8 cellular contexts compared by ENCODE assay signal in the genomic region with DNA sequence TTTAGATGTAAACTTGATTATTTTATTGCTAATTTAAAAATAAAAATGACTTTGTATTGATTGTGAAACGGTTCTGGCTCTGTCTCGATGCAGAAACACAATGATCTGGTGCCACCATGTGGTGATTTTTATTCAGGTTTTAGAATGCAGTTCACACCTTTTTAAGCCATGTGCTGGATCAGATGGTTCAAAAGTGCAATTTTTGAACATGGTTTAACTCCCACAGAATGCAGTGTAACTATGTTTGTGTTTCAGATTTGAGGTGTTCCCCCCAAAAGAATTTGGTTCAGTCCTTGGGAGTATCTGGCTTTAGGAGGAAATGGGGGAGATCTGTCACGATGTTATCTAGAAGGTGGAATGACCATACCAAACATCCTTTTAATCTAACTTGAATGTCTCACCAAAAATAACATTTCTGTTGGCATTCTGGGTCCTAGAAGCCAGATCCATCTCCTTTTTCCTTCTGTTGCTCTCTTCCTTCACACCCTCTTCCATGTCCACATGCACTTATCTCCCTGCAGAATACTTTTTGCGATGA. TPM values are rescaled to one million over a fixed set of nuclear protein-coding genes. Genes with fewer than 3 reads are reported as not detected.
DNase-seq lines count a peak whose midpoint lies in the region; ATAC-seq, FAIRE-seq and TF ChIP-seq lines count a peak whose summit lies in the region.

No MANE protein-coding gene starts in this region.

- POLR2A ChIA-PET in A673 (lab: Charles Lee; ENCODE audit: low non-redundant PET): no interaction called here

- TF ChIP-seq CTCF in A673 (conservative IDR thresholded peaks at IDR 0.05; ENCODE audit: low read depth, low read length): peak; percentile 82
- TF ChIP-seq CTCF in choroid plexus epithelial cell (conservative IDR thresholded peaks at IDR 0.05; ENCODE audit: low read depth, low read length): peak; percentile 66
- TF ChIP-seq CTCF in upper lobe of left lung (IDR thresholded peaks at IDR 0.05): peak in 5 of 6 experiments; percentile 40 to 76 (median 64)

- H3K27me3 ChIP-seq in A673 (replicated peaks; ENCODE audit: insufficient read depth, low read depth, low read length, poor library complexity) (no peaks in the 10 kb centered on the region), upper lobe of left lung (no peaks in the 10 kb centered on the region)

- H3K36me3 ChIP-seq in A673 (ENCODE audit: insufficient read depth, low read length, poor library complexity, severe bottlenecking) (peaks cover 18% of the 10 kb centered on the region), upper lobe of left lung (peaks cover 21 to 84% (median 43%) of the 10 kb centered on the region in 4 donors)

- no peak overlapping the region for H3K4me3 ChIP-seq in A673 (ENCODE audit: low read depth, low read length, poor library complexity, severe bottlenecking)
- no peak overlapping the region for H3K4me3 ChIP-seq in choroid plexus epithelial cell (ENCODE audit: low read depth, low read length)
- no peak overlapping the region for H3K4me3 ChIP-seq in upper lobe of left lung

- TF ChIP-seq EP300 in Ishikawa (IDR thresholded peaks at IDR 0.05; ENCODE audit: borderline replicate concordance): no peak
- TF ChIP-seq EP300 in upper lobe of left lung (IDR thresholded peaks at IDR 0.05): no peak

- FAIRE-seq in G401.6 (lab: Jason Lieb, UNC): peak; percentile 92

- CTCF ChIA-PET in A673 (lab: Charles Lee): no interaction called here

- intact Hi-C loops in A673 (cut with micrococcal nuclease; ENCODE audit: unreplicated experiment): loop anchor here (1.0 to 2.0 kb wide), 2 partner anchors 48 to 266 kb away; no protein-coding TSS in a partner anchor

- H3K9me3 ChIP-seq in A673 (ENCODE audit: low read depth, low read length, poor library complexity, severe bottlenecking): no peaks in the 10 kb centered on the region
- H3K9me3 ChIP-seq in upper lobe of left lung: no peaks in the 10 kb centered on the region

- H3K4me1 ChIP-seq in A673 (ENCODE audit: insufficient read depth, low read length, poor library complexity, severe bottlenecking) (no peaks in the 10 kb centered on the region), upper lobe of left lung (peaks cover 0 to 6% (median 0%) of the 10 kb centered on the region in 4 donors)

- DNase-seq in A673 (ENCODE audit: low spot score): peak; percentile 70
- DNase-seq in choroid plexus epithelial cell (ENCODE audit: low read depth): peak; percentile 75
- peak; percentile 69 to 82 for DNase-seq in lung microvascular endothelial cell (ENCODE audit: low read depth in 2 of 2)
- no peak for DNase-seq in upper lobe of left lung
- DNase-seq in HK-2 (ENCODE audit: unreplicated experiment): no peak

- peak; percentile 80 for TF ChIP-seq RAD21 in Ishikawa (IDR thresholded peaks at IDR 0.05; ENCODE audit: low read depth)

- TF ChIP-seq POLR2A in upper lobe of left lung (IDR thresholded peaks at IDR 0.05): no peak

- peak; percentile 88 for ATAC-seq in SK-N-SH treated with all-trans-retinoic acid at 6 μM for 48 hours
- peak; percentile 64 to 85 for ATAC-seq in upper lobe of left lung (ENCODE audit: low FRiP score in 2 of 2)

- WGBS in upper lobe of left lung, 2 donors: 39 to 51% methylated on average over 4 of the region's 4 CpGs

- H3K27ac ChIP-seq in A673 (ENCODE audit: low read depth, low read length, poor library complexity, severe bottlenecking) (no peak overlapping the region), upper lobe of left lung (peak overlapping the region in 1 of 4 donors; percentile 55)

- BruUV-seq in A673 (replicated peaks; lab: Mats Ljungman, UMichigan): no TSS peak

TF ChIP-seq in Ishikawa, 13 proteins besides CTCF, POLR2A, EP300 and RAD21 (continues in another document):
- TF ChIP-seq CEBPB (IDR thresholded peaks at IDR 0.05): peak; percentile 46; the same call in 1 of the 2 replicates
- TF ChIP-seq, protein P1, sequence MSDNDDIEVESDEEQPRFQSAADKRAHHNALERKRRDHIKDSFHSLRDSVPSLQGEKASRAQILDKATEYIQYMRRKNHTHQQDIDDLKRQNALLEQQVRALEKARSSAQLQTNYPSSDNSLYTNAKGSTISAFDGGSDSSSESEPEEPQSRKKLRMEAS (IDR thresholded peaks at IDR 0.05): peak; percentile 88
- TF ChIP-seq TEAD4 (IDR thresholded peaks at IDR 0.05): no peak
- TF ChIP-seq, protein P2, sequence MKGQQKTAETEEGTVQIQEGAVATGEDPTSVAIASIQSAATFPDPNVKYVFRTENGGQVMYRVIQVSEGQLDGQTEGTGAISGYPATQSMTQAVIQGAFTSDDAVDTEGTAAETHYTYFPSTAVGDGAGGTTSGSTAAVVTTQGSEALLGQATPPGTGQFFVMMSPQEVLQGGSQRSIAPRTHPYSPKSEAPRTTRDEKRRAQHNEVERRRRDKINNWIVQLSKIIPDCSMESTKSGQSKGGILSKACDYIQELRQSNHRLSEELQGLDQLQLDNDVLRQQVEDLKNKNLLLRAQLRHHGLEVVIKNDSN (IDR thresholded peaks at IDR 0.05): 0 out of 2 replicates have a peak, but pooled peaks have one; percentile 3
- no peak for TF ChIP-seq YY1 (IDR thresholded peaks at IDR 0.05; ENCODE audit: low read depth)
- TF ChIP-seq ZBTB7A (IDR thresholded peaks at IDR 0.05; ENCODE audit: low read depth): no peak
- TF ChIP-seq TCF12 (IDR thresholded peaks at IDR 0.05; ENCODE audit: low read depth): no peak
- no peak for TF ChIP-seq TAF1 (IDR thresholded peaks at IDR 0.05; ENCODE audit: low read depth)
- TF ChIP-seq FOXM1 (IDR thresholded peaks at IDR 0.05; ENCODE audit: borderline replicate concordance, low read depth): no peak
- no peak for TF ChIP-seq NFIC (IDR thresholded peaks at IDR 0.05)

TF ChIP-seq in SK-N-SH treated with all-trans-retinoic acid at 6 μM for 48 hours, 23 proteins besides CTCF, POLR2A, EP300 and RAD21:
- TF ChIP-seq ZNF70 (CRISPR knock-in tag; IDR thresholded peaks at IDR 0.05) (no peak), ZFP3 (CRISPR knock-in tag; IDR thresholded peaks at IDR 0.05) (no peak), RARB (CRISPR knock-in tag; IDR thresholded peaks at IDR 0.05) (no peak), ZC3H10 (CRISPR knock-in tag; IDR thresholded peaks at IDR 0.05) (no peak), ISL1 (CRISPR knock-in tag; IDR thresholded peaks at IDR 0.05) (no peak), ZFP30 (CRISPR knock-in tag; IDR thresholded peaks at IDR 0.05) (no peak)

RNA-seq across cellular contexts. Expression of gene MRPL16, which starts 7.9 kb away (rescaled TPM):
- total RNA-seq in A673 (2021) (53.4 and 57.5 TPM in 2 replicates), lung microvascular endothelial cell (19.4 and 25.5 TPM in 2 replicates), upper lobe of left lung (10 to 100 TPM; 15.9 to 40.0 (median 35.0) TPM)

RNA-seq across cellular contexts. Expression of gene CBLIF, which starts 42.6 kb away (rescaled TPM):
- total RNA-seq in A673 (2021): not detected in 2 replicates
- not detected in 2 replicates for total RNA-seq in lung microvascular endothelial cell
- not detected for total RNA-seq in upper lobe of left lung

RNA-seq across cellular contexts. Expression of gene STX3, which starts 47.5 kb away (rescaled TPM):
- total RNA-seq in A673 (2021): 10.1 and 16.0 TPM in 2 replicates
- 59.1 and 86.3 TPM in 2 replicates for total RNA-seq in lung microvascular endothelial cell
- total RNA-seq in upper lobe of left lung: 100 to 1,000 TPM in 4 of 6 donors, 10 to 100 TPM in 2; 65.0 to 145 (median 135) TPM

Comparison
In these comparisons a context has a peak if more than half of its experiments do, and no peak if none do; other contexts are left out.
1. DNase-seq: peak in A673 (single experiment), choroid plexus epithelial cell (single experiment) and lung microvascular endothelial cell (2 of 2); none in upper lobe of left lung (0 of 2) and HK-2 (single experiment).
2. Peak in every context shown above with its lines, with median percentiles within 50 percentile points of each other: CTCF ChIP-seq.